In genomic region chr22:40396882-40397281, GRCh38 we compare ENCODE assay signal across 8 cellular contexts. TPM values are rescaled to one million over a fixed set of nuclear protein-coding genes. Genes with fewer than 3 reads are reported as not detected.
DNase-seq lines count a peak whose midpoint lies in the region; ATAC-seq and TF ChIP-seq lines count a peak whose summit lies in the region.

No MANE protein-coding gene starts in this region.

- H3K9me3 Mint-ChIP-seq in activated naive CD8-positive, alpha-beta T cell (ENCODE audit: low read depth), result no peaks in the 10 kb centered on the region
- no peaks in the 10 kb centered on the region for H3K9me3 Mint-ChIP-seq in activated naive CD8-positive, alpha-beta T cell treated with anti-CD3 and anti-CD28 coated beads for 36 hours
- no peaks in the 10 kb centered on the region for H3K9me3 Mint-ChIP-seq in immature natural killer cell

- H3K36me3 ChIP-seq in upper lobe of right lung, result peaks cover 4% of the 10 kb centered on the region

- H3K27me3 Mint-ChIP-seq in activated naive CD8-positive, alpha-beta T cell, result no peaks in the 10 kb centered on the region
- H3K27me3 Mint-ChIP-seq in activated naive CD8-positive, alpha-beta T cell treated with anti-CD3 and anti-CD28 coated beads for 36 hours, result no peaks in the 10 kb centered on the region
- peaks cover 2 to 10% (median 9%) of the 10 kb centered on the region in 3 donors for H3K27me3 Mint-ChIP-seq in immature natural killer cell (ENCODE audit: low read depth in 3 of 3)

- no peak overlapping the region for H3K4me3 ChIP-seq in upper lobe of right lung

- peaks cover 21% of the 10 kb centered on the region for H3K4me1 ChIP-seq in upper lobe of right lung

- no peaks in the 10 kb centered on the region for H3K27me3 ChIP-seq in upper lobe of right lung

- intact Hi-C loops in upper lobe of right lung (cut with DNase I), result no loop called here

- H3K27ac ChIP-seq in upper lobe of right lung, result peak overlapping the region; percentile 55

- peaks cover 87% of the 10 kb centered on the region for H3K4me1 Mint-ChIP-seq in activated naive CD8-positive, alpha-beta T cell (ENCODE audit: low read depth)
- peaks cover 63% of the 10 kb centered on the region for H3K4me1 Mint-ChIP-seq in activated naive CD8-positive, alpha-beta T cell treated with anti-CD3 and anti-CD28 coated beads for 36 hours
- peaks cover 50 to 70% of the 10 kb centered on the region in 2 donors for H3K4me1 Mint-ChIP-seq in immature natural killer cell

- TF ChIP-seq CTCF in upper lobe of right lung (IDR thresholded peaks at IDR 0.05) (no peak), GM13977 (IDR thresholded peaks at IDR 0.05; ENCODE audit: extremely low read depth, insufficient read depth, missing control alignments) (no peak)

- peak overlapping the region; percentile 46 for H3K27ac Mint-ChIP-seq in activated naive CD8-positive, alpha-beta T cell
- no peak overlapping the region for H3K27ac Mint-ChIP-seq in activated naive CD8-positive, alpha-beta T cell treated with anti-CD3 and anti-CD28 coated beads for 36 hours
- peak overlapping the region in 4 of 6 donors; percentile 20 to 76 (median 52) for H3K27ac Mint-ChIP-seq in immature natural killer cell

- H3K36me3 Mint-ChIP-seq in activated naive CD8-positive, alpha-beta T cell, result peaks cover 4% of the 10 kb centered on the region
- peaks cover 30% of the 10 kb centered on the region for H3K36me3 Mint-ChIP-seq in activated naive CD8-positive, alpha-beta T cell treated with anti-CD3 and anti-CD28 coated beads for 36 hours
- peaks cover 0 to 12% (median 5%) of the 10 kb centered on the region in 3 donors for H3K36me3 Mint-ChIP-seq in immature natural killer cell

- no peak for DNase-seq in activated naive CD8-positive, alpha-beta T cell treated with anti-CD3 and anti-CD28 coated beads for 36 hours
- DNase-seq in amniotic epithelial cell (ENCODE audit: low read depth) (peak; percentile 54), immature natural killer cell (no peak), upper lobe of right lung (no peak), GM13977 (ENCODE audit: low spot score) (no peak)

- in situ Hi-C loops in GM13977 (cut with MboI; ENCODE audit: low pct_unique_long_range_greater_than_20kb, low sequenced_read_pairs, unreplicated experiment), result no loop called here

- H3K4me3 Mint-ChIP-seq in activated naive CD8-positive, alpha-beta T cell, result no peak overlapping the region
- H3K4me3 Mint-ChIP-seq in activated naive CD8-positive, alpha-beta T cell treated with anti-CD3 and anti-CD28 coated beads for 36 hours, result no peak overlapping the region
- no peak overlapping the region for H3K4me3 Mint-ChIP-seq in immature natural killer cell

- no peaks in the 10 kb centered on the region for H3K9me3 ChIP-seq in upper lobe of right lung

- peak; percentile 79 for ATAC-seq in upper lobe of right lung
- no peak for ATAC-seq in HG03571 (IDR thresholded peaks at IDR 0.05; ENCODE audit: unreplicated experiment)
- no peak for ATAC-seq in HG02885 (IDR thresholded peaks at IDR 0.05; ENCODE audit: poor library complexity, unreplicated experiment)

RNA-seq across cellular contexts. Expression of gene SGSM3, which starts 26.5 kb away (rescaled TPM):
- 10 to 100 TPM; 37.6 to 41.4 TPM for total RNA-seq in activated naive CD8-positive, alpha-beta T cell treated with anti-CD3 and anti-CD28 coated beads for 36 hours
- polyA plus RNA-seq in immature natural killer cell, result 10 to 100 TPM; 51.7 to 67.5 (median 59.5) TPM
- total RNA-seq in upper lobe of right lung, result 77.6 TPM

RNA-seq across cellular contexts. Expression of gene ADSL, which starts 50.6 kb away (rescaled TPM):
- 100 to 1,000 TPM; 174 to 178 TPM for total RNA-seq in activated naive CD8-positive, alpha-beta T cell treated with anti-CD3 and anti-CD28 coated beads for 36 hours
- 10 to 100 TPM; 57.5 to 59.7 (median 59.3) TPM for polyA plus RNA-seq in immature natural killer cell
- 38.7 TPM for total RNA-seq in upper lobe of right lung
